Comparison of ENCODE assay signal across 1 cellular context in genomic region chrX:153627675-153628111, GRCh38.
A peak's percentile ranks its signal among the peaks of the same experiment; 100 is the strongest.
TF ChIP-seq lines count a peak whose summit lies in the region.

No MANE protein-coding gene starts in this region.

TF ChIP-seq in HepG2, 621 proteins besides CTCF, POLR2A, EP300 and RAD21 (continued from another document and continues in another):
- TF ChIP-seq MTERF4 (CRISPR knock-in tag; IDR thresholded peaks at IDR 0.05) (no peak), PPARG (CRISPR knock-in tag; conservative IDR thresholded peaks at IDR 0.05) (peak; percentile 52; the same call in 1 of the 2 replicates), ZBTB26 (CRISPR knock-in tag; IDR thresholded peaks at IDR 0.05; ENCODE audit: borderline replicate concordance) (0 out of 2 replicates have a peak, but pooled peaks have one; percentile 35), ZBTB25 (CRISPR knock-in tag; IDR thresholded peaks at IDR 0.05) (no peak), ZUFSP (CRISPR knock-in tag; IDR thresholded peaks at IDR 0.05; ENCODE audit: borderline replicate concordance) (no peak), TEF (CRISPR knock-in tag; IDR thresholded peaks at IDR 0.05) (no peak), CEBPB (IDR thresholded peaks at IDR 0.05; ENCODE audit: borderline replicate concordance, low read depth, low read length) (0 out of 2 replicates have a peak, but pooled peaks have one; percentile 5), KAT2B (IDR thresholded peaks at IDR 0.05; ENCODE audit: borderline replicate concordance, low read depth, low read length) (no peak), CSRNP2 (CRISPR knock-in tag; conservative IDR thresholded peaks at IDR 0.05; ENCODE audit: low read depth) (no peak), EZH2 (conservative IDR thresholded peaks at IDR 0.05; ENCODE audit: low read depth, low read length) (no peak), FUBP1 (CRISPR knock-in tag; IDR thresholded peaks at IDR 0.05; ENCODE audit: borderline replicate concordance) (no peak), RERE (CRISPR knock-in tag; IDR thresholded peaks at IDR 0.05; ENCODE audit: low read depth) (peak; percentile 49; the same call in 1 of the 2 replicates), ZNF501 (CRISPR knock-in tag; IDR thresholded peaks at IDR 0.05) (no peak), LBX2 (CRISPR knock-in tag; IDR thresholded peaks at IDR 0.05; ENCODE audit: borderline replicate concordance) (no peak), ZNF276 (CRISPR knock-in tag; IDR thresholded peaks at IDR 0.05; ENCODE audit: low read depth) (no peak), ZNF207 (IDR thresholded peaks at IDR 0.05; ENCODE audit: borderline replicate concordance) (no peak), ZNF546 (CRISPR knock-in tag; conservative IDR thresholded peaks at IDR 0.05) (no peak), NFE2L1 (CRISPR knock-in tag; IDR thresholded peaks at IDR 0.05; ENCODE audit: borderline replicate concordance) (no peak), THRA (CRISPR knock-in tag; IDR thresholded peaks at IDR 0.05; ENCODE audit: borderline replicate concordance) (peak; percentile 72; the same call in 1 of the 2 replicates), PCBP1 (IDR thresholded peaks at IDR 0.05; ENCODE audit: borderline replicate concordance, low read depth, low read length) (no peak), HES4 (CRISPR knock-in tag; IDR thresholded peaks at IDR 0.05; ENCODE audit: borderline replicate concordance) (no peak), ZNF670 (CRISPR knock-in tag; IDR thresholded peaks at IDR 0.05; ENCODE audit: borderline replicate concordance) (0 out of 2 replicates have a peak, but pooled peaks have one; percentile 52), FOXA1 (IDR thresholded peaks at IDR 0.05) (no peak), FOXA1 (CRISPR knock-in tag; IDR thresholded peaks at IDR 0.05) (peak; percentile 96)
